ENCODE assay signal across 1 cellular context in genomic region chr1:149844650-149845255, GRCh38.
TF ChIP-seq lines count a peak whose summit lies in the region.

No MANE protein-coding gene starts in this region.

TF ChIP-seq in HepG2, 621 proteins besides CTCF, POLR2A, EP300 and RAD21 (continued from another document):
- TF ChIP-seq DMAP1 (CRISPR knock-in tag; IDR thresholded peaks at IDR 0.05) (no peak), ZNF337 (CRISPR knock-in tag; IDR thresholded peaks at IDR 0.05; ENCODE audit: borderline replicate concordance, low read depth) (no peak), MZF1 (CRISPR knock-in tag; IDR thresholded peaks at IDR 0.05; ENCODE audit: borderline replicate concordance) (no peak), FOXK2 (IDR thresholded peaks at IDR 0.05) (no peak), ZBTB1 (CRISPR knock-in tag; IDR thresholded peaks at IDR 0.05; ENCODE audit: borderline replicate concordance) (no peak)
